ENCODE assay signal across 8 cellular contexts in the genomic region with DNA sequence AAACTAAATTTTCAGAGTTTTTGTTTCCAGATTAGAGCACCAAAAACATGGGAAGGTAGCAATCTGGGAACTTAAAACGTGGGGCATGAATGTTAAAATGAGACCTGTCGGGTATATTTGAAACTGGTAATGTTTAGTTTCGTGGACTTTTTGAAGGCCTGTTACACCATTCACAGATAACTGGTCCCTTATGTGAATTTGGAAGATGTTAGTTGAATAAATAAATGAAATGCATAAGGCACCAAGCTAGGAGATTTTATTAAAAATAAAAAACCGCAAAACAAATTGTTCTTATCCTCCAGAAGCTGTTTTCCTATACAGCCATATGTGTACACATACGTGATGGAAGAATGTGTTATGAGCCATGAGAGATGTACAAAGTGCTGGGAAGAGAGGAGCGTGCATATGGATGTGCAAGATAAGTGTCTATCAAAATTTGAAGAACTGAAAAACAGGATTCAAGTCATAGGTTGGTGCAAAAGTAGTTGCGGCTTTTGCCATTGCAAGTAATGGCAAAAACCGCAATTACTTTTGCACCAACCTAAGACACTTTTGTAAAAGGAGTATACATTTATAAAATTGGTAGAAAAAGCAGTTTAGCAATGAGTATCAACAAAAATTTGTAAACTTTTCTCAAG. TPM values are rescaled to one million over a fixed set of nuclear protein-coding genes. Genes with fewer than 3 reads are reported as not detected.
A peak's percentile ranks its signal among the peaks of the same experiment; 100 is the strongest.
DNase-seq lines count a peak whose midpoint lies in the region; ATAC-seq and TF ChIP-seq lines count a peak whose summit lies in the region.

No MANE protein-coding gene starts in this region.

- peak overlapping the region; percentile 85 for H3K27ac Mint-ChIP-seq in endothelial cell (ENCODE audit: unreplicated experiment)
- H3K27ac Mint-ChIP-seq in osteocyte (ENCODE audit: unreplicated experiment), result peak overlapping the region; percentile 92

- DNase-seq in SHP77 (lab: John Stamatoyannopoulos, UW), result peak; percentile 7 to 18
- DNase-seq in SHP77 treated with DMSO at 0.1 percent for 48 hours (lab: John Stamatoyannopoulos, UW), result no peak
- peak; percentile 32 for DNase-seq in RPMI7951 (ENCODE audit: low read depth)
- no peak for DNase-seq in endothelial cell (ENCODE audit: low spot score)
- no peak for DNase-seq in osteocyte (ENCODE audit: extremely low spot score, unreplicated experiment)
- no peak for DNase-seq in NCI-H1048 (lab: John Stamatoyannopoulos, UW)

- ATAC-seq in GM19351 (IDR thresholded peaks at IDR 0.05; ENCODE audit: unreplicated experiment) (no peak), HG03378 (IDR thresholded peaks at IDR 0.05; ENCODE audit: unreplicated experiment) (no peak)

- peaks cover 38% of the 10 kb centered on the region for H3K4me1 Mint-ChIP-seq in endothelial cell (ENCODE audit: unreplicated experiment)
- peaks cover 28% of the 10 kb centered on the region for H3K4me1 Mint-ChIP-seq in osteocyte (ENCODE audit: unreplicated experiment)

- H3K36me3 Mint-ChIP-seq in endothelial cell (ENCODE audit: low read depth, unreplicated experiment), result no peaks in the 10 kb centered on the region
- no peaks in the 10 kb centered on the region for H3K36me3 Mint-ChIP-seq in osteocyte (ENCODE audit: unreplicated experiment)

- H3K9me3 Mint-ChIP-seq in endothelial cell (ENCODE audit: unreplicated experiment) (no peaks in the 10 kb centered on the region), osteocyte (ENCODE audit: unreplicated experiment) (no peaks in the 10 kb centered on the region)

- peaks cover 2% of the 10 kb centered on the region for H3K27me3 Mint-ChIP-seq in endothelial cell (ENCODE audit: unreplicated experiment)
- no peaks in the 10 kb centered on the region for H3K27me3 Mint-ChIP-seq in osteocyte (ENCODE audit: unreplicated experiment)

- TF ChIP-seq CTCF in endothelial cell (IDR thresholded peaks at IDR 0.05; ENCODE audit: unreplicated experiment) (no peak), osteocyte (IDR thresholded peaks at IDR 0.05) (no peak)

- H3K4me3 Mint-ChIP-seq in endothelial cell (ENCODE audit: unreplicated experiment) (peak overlapping the region; percentile 90), osteocyte (ENCODE audit: unreplicated experiment) (peak overlapping the region; percentile 75)

RNA-seq across cellular contexts. Expression of a gene that starts 0.7 kb away (rescaled TPM):
- total RNA-seq in RPMI7951 (2014; rRNA removed; shearing (Covaris generic)), result 23.3 and 23.5 TPM in 2 replicates
- 39.7 TPM for total RNA-seq in endothelial cell (ENCODE audit: unreplicated experiment)
- total RNA-seq in osteocyte, result 23.4 and 24.8 TPM in 2 replicates

Comparison
In these comparisons a context has a peak if more than half of its experiments do, and no peak if none do; other contexts are left out.
1. DNase-seq: peak in SHP77 (2 of 2) and RPMI7951 (single experiment); none in SHP77 treated with DMSO at 0.1 percent for 48 hours (single experiment), endothelial cell (single experiment), osteocyte (single experiment) and NCI-H1048 (single experiment).